In the genomic region with DNA sequence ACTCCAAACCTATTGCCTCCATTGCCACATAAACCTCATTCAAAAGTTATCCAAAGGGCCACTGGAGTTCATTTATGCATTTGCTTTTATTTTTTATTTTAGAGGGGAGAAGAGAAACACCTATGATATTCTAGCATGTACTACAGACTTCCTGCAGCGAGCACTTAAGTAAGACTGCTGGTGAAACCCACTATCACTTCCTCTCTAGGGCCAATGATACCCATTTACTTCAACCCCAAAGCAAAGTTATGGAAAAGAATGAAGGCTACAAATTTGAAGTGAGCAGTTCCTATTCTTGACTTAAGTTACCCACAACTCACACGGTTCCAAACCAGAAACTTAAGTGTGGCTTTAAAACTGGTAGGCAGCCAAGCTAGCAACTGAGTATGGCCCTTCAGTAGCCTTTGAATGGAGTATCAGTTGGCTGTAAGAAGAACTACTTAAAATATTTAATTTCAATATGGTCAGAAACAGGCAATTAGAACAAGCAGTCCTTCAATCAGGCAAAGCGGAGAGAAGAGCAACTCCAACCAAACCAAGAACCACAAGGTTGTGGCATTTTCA, we compare ENCODE assay signal across 25 cellular contexts.
"Had no signal": no experiment of that assay in that cellular context is flagged by ENCODE, and none has a peak within 500 bp of the region (broad histone marks: within the 10 kb centered on the region; RNA-seq: fewer than 3 reads in every experiment).

No MANE protein-coding gene starts in this region.

- H3K27me3 ChIP-seq: adrenal gland, ascending aorta, brain microvascular endothelial cell, foreskin keratinocyte, pancreas, right atrium auricular region, spleen, thyroid gland had no signal

- H3K4me3 Mint-ChIP-seq: activated naive CD4-positive, alpha-beta T cell treated with anti-CD3 and anti-CD28 coated beads, Interleukin-2, amount 50 U/mL, for 24 hours; nephron progenitor cell; stimulated activated naive CD8-positive, alpha-beta T cell treated with anti-CD3 and anti-CD28 coated beads, Interleukin-15, Interleukin-2, amounts not matched to agents 100 ng/mL and 50 ng/mL, for 24 hours; T-helper 2 cell treated with Interferon-gamma antibody and Interleukin-4, amounts not matched to agents 5 μg/mL and 100 μg/mL, for 36 hours had no signal

- H3K4me1 ChIP-seq: adrenal gland, ascending aorta, pancreas, psoas muscle, right atrium auricular region, thyroid gland had no signal

- H3K27me3 Mint-ChIP-seq: activated naive CD4-positive, alpha-beta T cell treated with anti-CD3 and anti-CD28 coated beads, Interleukin-2, amount 50 U/mL, for 24 hours; stimulated activated naive CD8-positive, alpha-beta T cell treated with anti-CD3 and anti-CD28 coated beads, Interleukin-15, Interleukin-2, amounts not matched to agents 100 ng/mL and 50 ng/mL, for 24 hours had no signal

- ATAC-seq: foreskin keratinocyte, pancreas, psoas muscle had no signal

- DNase-seq: activated CD4-positive, alpha-beta T cell treated with anti-CD3 and anti-CD28 coated beads for 1 hour; activated gamma-delta T cell treated with Interleukin-2 at 50 U/mL for 16 hours; activated T-cell treated with anti-CD3 and anti-CD28 coated beads, Interleukin-2, amount 50 U/mL, for 1 hour; adrenal gland; brain microvascular endothelial cell; caudate nucleus; dermis blood vessel endothelial cell; effector CD8-positive, alpha-beta T cell; foreskin keratinocyte; head of caudate nucleus; hypothalamus; mesenchymal stem cell; nephron progenitor cell; pancreas; psoas muscle; spleen; stimulated activated CD4-positive, alpha-beta T cell treated with anti-CD3 and anti-CD28 coated beads, Interleukin-4, amount 100 ng/mL, for 24 hours; substantia nigra; thyroid gland; WERI-Rb-1 had no signal

- H3K27ac ChIP-seq: adrenal gland, ascending aorta, brain microvascular endothelial cell, foreskin keratinocyte, pancreas, psoas muscle, right atrium auricular region, thyroid gland, WERI-Rb-1 had no signal

- H3K4me3 ChIP-seq: adrenal gland, ascending aorta, pancreas, psoas muscle, right atrium auricular region, spleen, thyroid gland had no signal

- H3K9me3 Mint-ChIP-seq: activated naive CD4-positive, alpha-beta T cell treated with anti-CD3 and anti-CD28 coated beads, Interleukin-2, amount 50 U/mL, for 24 hours; nephron progenitor cell; stimulated activated naive CD8-positive, alpha-beta T cell treated with anti-CD3 and anti-CD28 coated beads, Interleukin-15, Interleukin-2, amounts not matched to agents 100 ng/mL and 50 ng/mL, for 24 hours; T-helper 2 cell treated with Interferon-gamma antibody and Interleukin-4, amounts not matched to agents 5 μg/mL and 100 μg/mL, for 36 hours had no signal

- H3K27ac Mint-ChIP-seq: activated naive CD4-positive, alpha-beta T cell treated with anti-CD3 and anti-CD28 coated beads, Interleukin-2, amount 50 U/mL, for 24 hours; nephron progenitor cell; stimulated activated naive CD8-positive, alpha-beta T cell treated with anti-CD3 and anti-CD28 coated beads, Interleukin-15, Interleukin-2, amounts not matched to agents 100 ng/mL and 50 ng/mL, for 24 hours; T-helper 2 cell treated with Interferon-gamma antibody and Interleukin-4, amounts not matched to agents 5 μg/mL and 100 μg/mL, for 36 hours had no signal

- H3K4me1 Mint-ChIP-seq: activated naive CD4-positive, alpha-beta T cell treated with anti-CD3 and anti-CD28 coated beads, Interleukin-2, amount 50 U/mL, for 24 hours had no signal

- H3K9me3 ChIP-seq: adrenal gland, ascending aorta, pancreas, psoas muscle, right atrium auricular region, spleen, thyroid gland had no signal

- H3K36me3 ChIP-seq: adrenal gland, ascending aorta, brain microvascular endothelial cell, right atrium auricular region had no signal
